ENCODE assay signal across 22 cellular contexts in genomic region chr12:90234455-90234854, GRCh38.
A peak's percentile ranks its signal among the peaks of the same experiment; 100 is the strongest.
DNase-seq lines count a peak whose midpoint lies in the region; ATAC-seq, FAIRE-seq and TF ChIP-seq lines count a peak whose summit lies in the region.
"Had no signal": no experiment of that assay in that cellular context is flagged by ENCODE, and none has a peak within 500 bp of the region (broad histone marks: within the 10 kb centered on the region; RNA-seq: fewer than 3 reads in every experiment).

No MANE protein-coding gene starts in this region.

- CTCF ChIA-PET in A673 (lab: Charles Lee) = no interaction called here

- H3K27ac Mint-ChIP-seq in natural killer cell treated with Interleukin-12 subunit alpha and Interleukin-12 subunit beta and Interleukin-15 and Interleukin-18, amount 100 ng/mL, for 72 hours = no peak overlapping the region
- H3K27ac Mint-ChIP-seq in natural killer cell = no peak overlapping the region
- H3K27ac Mint-ChIP-seq: activated CD4-positive, alpha-beta memory T cell treated with anti-CD3 and anti-CD28 coated beads for 36 hours; activated naive CD4-positive, alpha-beta T cell treated with anti-CD3 and anti-CD28 coated beads for 36 hours; T-helper 17 cell had no signal

- peak; percentile 42 for FAIRE-seq in HTR-8/SVneo (lab: Jason Lieb, UNC)
- FAIRE-seq: K562 had no signal

- H3K27me3 Mint-ChIP-seq in natural killer cell treated with Interleukin-12 subunit alpha and Interleukin-12 subunit beta and Interleukin-15 and Interleukin-18, amount 100 ng/mL, for 72 hours = peaks cover 5 to 25% of the 10 kb centered on the region in 2 donors
- peaks cover 7 to 20% of the 10 kb centered on the region in 2 donors for H3K27me3 Mint-ChIP-seq in natural killer cell (ENCODE audit: low read depth in 2 of 2)

- H3K4me1 ChIP-seq in A673 (ENCODE audit: insufficient read depth, low read length, poor library complexity, severe bottlenecking) = peaks cover 20% of the 10 kb centered on the region
- H3K4me1 ChIP-seq: left ventricle myocardium inferior, right atrium auricular region, testis had no signal

- H3K27me3 ChIP-seq in A673 (replicated peaks; ENCODE audit: insufficient read depth, low read depth, low read length, poor library complexity) = no peaks in the 10 kb centered on the region
- H3K27me3 ChIP-seq in brain microvascular endothelial cell (replicated peaks) = no peaks in the 10 kb centered on the region
- H3K27me3 ChIP-seq: right atrium auricular region, testis had no signal

- intact Hi-C loops in A673 (cut with micrococcal nuclease; ENCODE audit: unreplicated experiment) (no loop called here), natural killer cell (cut with micrococcal nuclease) (no loop called here)

- peak; percentile 78 for DNase-seq in A673 (ENCODE audit: low spot score)
- DNase-seq in HTR-8/SVneo (ENCODE audit: insufficient read length, low spot score) = no peak
- peak; percentile 19 for DNase-seq in brain microvascular endothelial cell
- peak; percentile 66 for DNase-seq in fibroblast of the aortic adventitia (ENCODE audit: low read depth)
- no peak for DNase-seq in natural killer cell treated with Interleukin-12 subunit alpha and Interleukin-12 subunit beta and Interleukin-15 and Interleukin-18, amount 100 ng/mL, for 72 hours (ENCODE audit: low spot score)
- DNase-seq in HPDE6-E6E7 (ENCODE audit: extremely low spot score) = no peak
- DNase-seq in natural killer cell = no peak
- DNase-seq in T-helper 1 cell = no peak
- DNase-seq: activated CD4-positive, alpha-beta memory T cell treated with anti-CD3 and anti-CD28 coated beads for 36 hours; activated naive CD4-positive, alpha-beta T cell treated with anti-CD3 and anti-CD28 coated beads for 36 hours; activated T-cell treated with anti-CD3 and anti-CD28 coated beads, Interleukin-2, amount 50 U/mL, for 1 hour; DMS53; left ventricle myocardium inferior; NCI-H2029 treated with DMSO at 0.1 percent for 48 hours; SHP77; stimulated activated CD4-positive, alpha-beta T cell treated with anti-CD3 and anti-CD28 coated beads, Interleukin-15, amount 100 ng/mL, for 24 hours; T-helper 17 cell; testis had no signal

- H3K36me3 ChIP-seq in A673 (ENCODE audit: insufficient read depth, low read length, poor library complexity, severe bottlenecking) (no peaks in the 10 kb centered on the region), brain microvascular endothelial cell (replicated peaks) (no peaks in the 10 kb centered on the region)
- H3K36me3 ChIP-seq: left ventricle myocardium inferior, right atrium auricular region had no signal

- H3K4me3 ChIP-seq in A673 (ENCODE audit: low read depth, low read length, poor library complexity, severe bottlenecking) (no peak overlapping the region), brain microvascular endothelial cell (ENCODE audit: low read depth, low read length) (no peak overlapping the region), fibroblast of the aortic adventitia (ENCODE audit: low read depth, low read length) (no peak overlapping the region)
- H3K4me3 ChIP-seq: coronary artery, K562, left ventricle myocardium inferior, right atrium auricular region, testis had no signal

- no peak for ATAC-seq in natural killer cell treated with Interleukin-12 subunit alpha and Interleukin-12 subunit beta and Interleukin-15 and Interleukin-18, amount 100 ng/mL, for 72 hours
- no peak for ATAC-seq in natural killer cell
- ATAC-seq: K562, T-helper 17 cell had no signal

- H3K36me3 Mint-ChIP-seq in natural killer cell treated with Interleukin-12 subunit alpha and Interleukin-12 subunit beta and Interleukin-15 and Interleukin-18, amount 100 ng/mL, for 72 hours = no peaks in the 10 kb centered on the region
- no peaks in the 10 kb centered on the region for H3K36me3 Mint-ChIP-seq in natural killer cell
- H3K36me3 Mint-ChIP-seq: activated CD4-positive, alpha-beta memory T cell treated with anti-CD3 and anti-CD28 coated beads for 36 hours had no signal

- no peaks in the 10 kb centered on the region for H3K9me3 ChIP-seq in A673 (ENCODE audit: low read depth, low read length, poor library complexity, severe bottlenecking)
- H3K9me3 ChIP-seq: left ventricle myocardium inferior, right atrium auricular region, testis had no signal

- TF ChIP-seq CTCF in A673 (conservative IDR thresholded peaks at IDR 0.05; ENCODE audit: low read depth, low read length) = no peak
- no peak for TF ChIP-seq CTCF in brain microvascular endothelial cell (IDR thresholded peaks at IDR 0.05; ENCODE audit: low read depth, low read length, missing control alignments)
- TF ChIP-seq CTCF in fibroblast of the aortic adventitia (IDR thresholded peaks at IDR 0.05; ENCODE audit: insufficient read depth, low read length) = no peak
- TF ChIP-seq CTCF in natural killer cell (IDR thresholded peaks at IDR 0.05) = no peak

- in situ Hi-C loops in brain microvascular endothelial cell (cut with HindIII; ENCODE audit: low pct_ligation_motif_present, low sequenced_read_pairs) = no loop called here

- H3K4me3 Mint-ChIP-seq in natural killer cell treated with Interleukin-12 subunit alpha and Interleukin-12 subunit beta and Interleukin-15 and Interleukin-18, amount 100 ng/mL, for 72 hours = no peak overlapping the region
- no peak overlapping the region for H3K4me3 Mint-ChIP-seq in natural killer cell
- H3K4me3 Mint-ChIP-seq: activated CD4-positive, alpha-beta memory T cell treated with anti-CD3 and anti-CD28 coated beads for 36 hours; activated naive CD4-positive, alpha-beta T cell treated with anti-CD3 and anti-CD28 coated beads for 36 hours; T-helper 17 cell had no signal

- POLR2A ChIA-PET in A673 (lab: Charles Lee; ENCODE audit: low non-redundant PET) = no interaction called here

- BruUV-seq in A673 (replicated peaks; lab: Mats Ljungman, UMichigan) = no TSS peak

- no peaks in the 10 kb centered on the region for H3K9me3 Mint-ChIP-seq in natural killer cell treated with Interleukin-12 subunit alpha and Interleukin-12 subunit beta and Interleukin-15 and Interleukin-18, amount 100 ng/mL, for 72 hours
- H3K9me3 Mint-ChIP-seq in natural killer cell = no peaks in the 10 kb centered on the region
- H3K9me3 Mint-ChIP-seq: activated CD4-positive, alpha-beta memory T cell treated with anti-CD3 and anti-CD28 coated beads for 36 hours; activated naive CD4-positive, alpha-beta T cell treated with anti-CD3 and anti-CD28 coated beads for 36 hours had no signal

- peaks cover 0 to 2% of the 10 kb centered on the region in 2 donors for H3K4me1 Mint-ChIP-seq in natural killer cell treated with Interleukin-12 subunit alpha and Interleukin-12 subunit beta and Interleukin-15 and Interleukin-18, amount 100 ng/mL, for 72 hours (ENCODE audit: low read depth in 2 of 2)
- H3K4me1 Mint-ChIP-seq in natural killer cell = no peaks in the 10 kb centered on the region
- H3K4me1 Mint-ChIP-seq: T-helper 17 cell had no signal

- H3K27ac ChIP-seq in A673 (ENCODE audit: low read depth, low read length, poor library complexity, severe bottlenecking) (peak overlapping the region; percentile 26), brain microvascular endothelial cell (no peak overlapping the region)
- H3K27ac ChIP-seq: C4-2B, coronary artery, left ventricle myocardium inferior, right atrium auricular region, testis had no signal

Comparison
In these comparisons a context has a peak if more than half of its experiments do, and no peak if none do; other contexts are left out.
1. DNase-seq: peak in A673 (single experiment), brain microvascular endothelial cell (single experiment) and fibroblast of the aortic adventitia (single experiment); none in HTR-8/SVneo (single experiment), natural killer cell treated with Interleukin-12 subunit alpha and Interleukin-12 subunit beta and Interleukin-15 and Interleukin-18, amount 100 ng/mL, for 72 hours (single experiment), HPDE6-E6E7 (single experiment), natural killer cell (single experiment) and T-helper 1 cell (0 of 5).